ENCODE assay signal across 12 cellular contexts in the genomic region with DNA sequence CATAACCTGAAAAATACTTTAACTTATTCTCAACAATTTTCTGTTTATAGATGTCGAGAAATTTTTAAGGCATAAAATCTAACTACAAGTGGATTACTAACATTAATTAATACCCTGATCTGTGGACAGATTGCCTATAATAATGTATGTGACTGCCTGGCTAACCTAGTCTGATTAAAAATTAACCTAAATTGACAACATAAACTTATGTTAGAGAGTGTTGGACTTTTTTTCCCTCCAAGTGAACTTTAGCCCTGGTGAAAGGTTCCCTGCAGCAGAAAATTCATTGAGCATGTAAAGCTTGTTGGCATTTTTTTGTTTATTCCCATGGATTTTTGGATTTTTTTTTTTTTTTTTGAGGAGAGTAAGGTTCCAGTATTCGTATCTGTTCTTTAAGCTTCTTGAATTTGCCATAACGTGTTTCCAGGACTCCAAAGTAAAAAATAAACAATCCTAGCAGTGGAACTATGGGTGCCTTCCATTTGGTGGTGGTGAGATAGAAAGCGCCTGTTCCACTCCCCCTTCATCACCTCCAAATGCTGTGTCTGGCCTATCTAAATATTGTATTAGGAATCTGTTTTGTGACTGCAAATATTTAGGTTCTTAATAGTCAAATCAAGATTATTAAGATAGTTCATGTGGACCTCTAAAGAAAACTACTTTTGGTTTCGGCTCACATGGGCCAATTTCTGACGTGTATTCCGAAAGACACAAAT. TPM values are rescaled to one million over a fixed set of nuclear protein-coding genes. Genes with fewer than 3 reads are reported as not detected.
DNase-seq lines count a peak whose midpoint lies in the region; ATAC-seq and TF ChIP-seq lines count a peak whose summit lies in the region.
"Had no signal": no experiment of that assay in that cellular context is flagged by ENCODE, and none has a peak within 500 bp of the region (broad histone marks: within the 10 kb centered on the region; RNA-seq: fewer than 3 reads in every experiment).

No MANE protein-coding gene starts in this region.

- DNase-seq in activated T-cell treated with anti-CD3 and anti-CD28 coated beads, Interleukin-2, amount 50 U/mL, for 24 hours: no peak
- DNase-seq in activated T-cell treated with anti-CD3 and anti-CD28 coated beads for 4 hours (no peak), body of pancreas (no peak), left lobe of liver (ENCODE audit: low spot score) (no peak), thoracic aorta (ENCODE audit: low spot score) (no peak), caudate nucleus (lab: John Stamatoyannopoulos, UW) (no peak), MV-4-11 (lab: John Stamatoyannopoulos, UW) (no peak), hypothalamus (lab: John Stamatoyannopoulos, UW) (no peak)
- DNase-seq: activated T-cell treated with anti-CD3 and anti-CD28 coated beads, Interleukin-2, amount 50 U/mL, for 72 hours; stimulated activated CD8-positive, alpha-beta memory T cell treated with anti-CD3 and anti-CD28 coated beads, Interleukin-4, amount 100 ng/mL, for 48 hours had no signal

- H3K27me3 ChIP-seq in body of pancreas (no peaks in the 10 kb centered on the region), thoracic aorta (replicated peaks; ENCODE audit: insufficient read depth) (no peaks in the 10 kb centered on the region)

- TF ChIP-seq POLR2A in body of pancreas (IDR thresholded peaks at IDR 0.05): no peak

- TF ChIP-seq CTCF in body of pancreas (IDR thresholded peaks at IDR 0.05): no peak
- TF ChIP-seq CTCF in thoracic aorta (IDR thresholded peaks at IDR 0.05): no peak

- H3K27ac ChIP-seq in body of pancreas (peak overlapping the region; percentile 70 to 88 (median 75)), thoracic aorta (peak overlapping the region; percentile 69 to 71), caudate nucleus (ENCODE audit: low read depth, low read length) (no peak overlapping the region)
- H3K27ac ChIP-seq: C4-2B had no signal

- H3K4me3 ChIP-seq in body of pancreas: peak overlapping the region in 1 of 2 donors; percentile 21
- H3K4me3 ChIP-seq in thoracic aorta: peak overlapping the region; percentile 90

- no peaks in the 10 kb centered on the region for H3K9me3 Mint-ChIP-seq in activated T-cell treated with anti-CD3 and anti-CD28 coated beads, Interleukin-2, amount 50 U/mL, for 24 hours
- H3K9me3 Mint-ChIP-seq: activated T-cell treated with anti-CD3 and anti-CD28 coated beads, Interleukin-2, amount 50 U/mL, for 72 hours; immature natural killer cell had no signal

- H3K36me3 ChIP-seq in body of pancreas (replicated peaks in 1 of 2; ENCODE audit: insufficient read depth in 1 of 2, low read depth in 2 of 2) (peaks cover 0 to 7% of the 10 kb centered on the region in 2 donors), thoracic aorta (peaks cover 11% of the 10 kb centered on the region)

- H3K4me1 Mint-ChIP-seq in activated T-cell treated with anti-CD3 and anti-CD28 coated beads, Interleukin-2, amount 50 U/mL, for 24 hours (ENCODE audit: low read depth): peaks cover 48% of the 10 kb centered on the region

- ATAC-seq in body of pancreas (no peak), left lobe of liver (peak; percentile 59), thoracic aorta (ENCODE audit: insufficient number of reproducible peaks, low FRiP score, low read depth) (no peak)

- H3K27me3 Mint-ChIP-seq in activated T-cell treated with anti-CD3 and anti-CD28 coated beads, Interleukin-2, amount 50 U/mL, for 24 hours: no peaks in the 10 kb centered on the region

- H3K9me3 ChIP-seq in body of pancreas (no peaks in the 10 kb centered on the region), thoracic aorta (no peaks in the 10 kb centered on the region)

- no peak overlapping the region for H3K27ac Mint-ChIP-seq in activated T-cell treated with anti-CD3 and anti-CD28 coated beads, Interleukin-2, amount 50 U/mL, for 24 hours
- H3K27ac Mint-ChIP-seq: activated T-cell treated with anti-CD3 and anti-CD28 coated beads, Interleukin-2, amount 50 U/mL, for 72 hours had no signal

- H3K4me1 ChIP-seq in body of pancreas (peaks cover 26% of the 10 kb centered on the region), thoracic aorta (ENCODE audit: control insufficient read depth in 1 of 2, low read depth in 2 of 2) (peaks cover 13 to 47% of the 10 kb centered on the region in 2 donors)

- WGBS in body of pancreas, 2 donors: 25 to 28% methylated on average over 7 of the region's 7 CpGs

- intact Hi-C loops in body of pancreas (cut with DNase I): no loop called here

- H3K36me3 Mint-ChIP-seq in activated T-cell treated with anti-CD3 and anti-CD28 coated beads, Interleukin-2, amount 50 U/mL, for 24 hours (ENCODE audit: low read depth): peaks cover 24% of the 10 kb centered on the region

- peak overlapping the region; percentile 6 for H3K4me3 Mint-ChIP-seq in activated T-cell treated with anti-CD3 and anti-CD28 coated beads, Interleukin-2, amount 50 U/mL, for 24 hours

RNA-seq across cellular contexts. Expression of a gene that starts 36.1 kb away (rescaled TPM):
- total RNA-seq in body of pancreas: 10 to 100 TPM; 37.9 to 70.3 TPM
- 58.9 TPM for total RNA-seq in left lobe of liver
- 100 to 1,000 TPM; 117 to 232 TPM for total RNA-seq in thoracic aorta

RNA-seq across cellular contexts. Expression of a gene that starts 43.9 kb away (rescaled TPM):
- total RNA-seq in body of pancreas: not detected
- not detected for total RNA-seq in left lobe of liver
- total RNA-seq in thoracic aorta: not detected
- total RNA-seq: activated T-cell treated with anti-CD3 and anti-CD28 coated beads, Interleukin-2, amount 50 U/mL, for 72 hours had no signal

RNA-seq across cellular contexts. Expression of a gene that starts 50.9 kb away (rescaled TPM):
- total RNA-seq in body of pancreas (not detected), left lobe of liver (not detected), thoracic aorta (1 to 10 TPM in 1 of 2 donors, not detected in 1; 3.7 TPM)
- total RNA-seq: activated T-cell treated with anti-CD3 and anti-CD28 coated beads, Interleukin-2, amount 50 U/mL, for 72 hours had no signal
